Comparison of ENCODE assay signal across 1 cellular context in the genomic region with DNA sequence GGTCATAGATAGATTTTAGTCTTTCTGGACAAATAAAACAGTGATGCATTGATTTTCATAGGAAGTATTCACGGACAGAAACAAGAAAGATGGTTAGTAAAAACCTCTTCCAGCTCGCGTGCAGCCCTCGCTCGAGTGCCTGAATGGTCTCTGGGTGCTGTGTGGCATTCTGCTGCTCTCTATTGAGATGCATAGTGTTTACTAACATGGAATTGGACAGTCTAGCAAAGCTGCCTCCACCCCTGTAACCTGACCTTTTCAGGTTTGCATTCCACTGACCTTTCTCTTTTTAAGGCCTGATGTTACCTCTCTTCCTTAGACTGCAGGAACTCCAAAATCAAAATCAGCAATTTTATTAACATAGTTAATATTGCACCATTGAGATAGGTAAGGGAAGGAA.
TF ChIP-seq lines count a peak whose summit lies in the region.

No MANE protein-coding gene starts in this region.

TF ChIP-seq in WTC11, 78 proteins besides CTCF, POLR2A, EP300 and RAD21 (continued from another document):
- TF ChIP-seq, protein P1, sequence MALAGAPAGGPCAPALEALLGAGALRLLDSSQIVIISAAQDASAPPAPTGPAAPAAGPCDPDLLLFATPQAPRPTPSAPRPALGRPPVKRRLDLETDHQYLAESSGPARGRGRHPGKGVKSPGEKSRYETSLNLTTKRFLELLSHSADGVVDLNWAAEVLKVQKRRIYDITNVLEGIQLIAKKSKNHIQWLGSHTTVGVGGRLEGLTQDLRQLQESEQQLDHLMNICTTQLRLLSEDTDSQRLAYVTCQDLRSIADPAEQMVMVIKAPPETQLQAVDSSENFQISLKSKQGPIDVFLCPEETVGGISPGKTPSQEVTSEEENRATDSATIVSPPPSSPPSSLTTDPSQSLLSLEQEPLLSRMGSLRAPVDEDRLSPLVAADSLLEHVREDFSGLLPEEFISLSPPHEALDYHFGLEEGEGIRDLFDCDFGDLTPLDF (CRISPR knock-in tag; IDR thresholded peaks at IDR 0.05): no peak
- TF ChIP-seq CREB1 (CRISPR knock-in tag; IDR thresholded peaks at IDR 0.05): no peak
- TF ChIP-seq ZNF219 (CRISPR knock-in tag; IDR thresholded peaks at IDR 0.05; ENCODE audit: borderline replicate concordance): no peak
- no peak for TF ChIP-seq SMAD3 (CRISPR knock-in tag; IDR thresholded peaks at IDR 0.05; ENCODE audit: borderline replicate concordance)
- TF ChIP-seq, protein P2, sequence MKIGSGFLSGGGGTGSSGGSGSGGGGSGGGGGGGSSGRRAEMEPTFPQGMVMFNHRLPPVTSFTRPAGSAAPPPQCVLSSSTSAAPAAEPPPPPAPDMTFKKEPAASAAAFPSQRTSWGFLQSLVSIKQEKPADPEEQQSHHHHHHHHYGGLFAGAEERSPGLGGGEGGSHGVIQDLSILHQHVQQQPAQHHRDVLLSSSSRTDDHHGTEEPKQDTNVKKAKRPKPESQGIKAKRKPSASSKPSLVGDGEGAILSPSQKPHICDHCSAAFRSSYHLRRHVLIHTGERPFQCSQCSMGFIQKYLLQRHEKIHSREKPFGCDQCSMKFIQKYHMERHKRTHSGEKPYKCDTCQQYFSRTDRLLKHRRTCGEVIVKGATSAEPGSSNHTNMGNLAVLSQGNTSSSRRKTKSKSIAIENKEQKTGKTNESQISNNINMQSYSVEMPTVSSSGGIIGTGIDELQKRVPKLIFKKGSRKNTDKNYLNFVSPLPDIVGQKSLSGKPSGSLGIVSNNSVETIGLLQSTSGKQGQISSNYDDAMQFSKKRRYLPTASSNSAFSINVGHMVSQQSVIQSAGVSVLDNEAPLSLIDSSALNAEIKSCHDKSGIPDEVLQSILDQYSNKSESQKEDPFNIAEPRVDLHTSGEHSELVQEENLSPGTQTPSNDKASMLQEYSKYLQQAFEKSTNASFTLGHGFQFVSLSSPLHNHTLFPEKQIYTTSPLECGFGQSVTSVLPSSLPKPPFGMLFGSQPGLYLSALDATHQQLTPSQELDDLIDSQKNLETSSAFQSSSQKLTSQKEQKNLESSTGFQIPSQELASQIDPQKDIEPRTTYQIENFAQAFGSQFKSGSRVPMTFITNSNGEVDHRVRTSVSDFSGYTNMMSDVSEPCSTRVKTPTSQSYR (CRISPR knock-in tag; IDR thresholded peaks at IDR 0.05): no peak
- TF ChIP-seq ZNF263 (CRISPR knock-in tag; IDR thresholded peaks at IDR 0.05; ENCODE audit: low read depth): no peak
- TF ChIP-seq CBFB (CRISPR knock-in tag; IDR thresholded peaks at IDR 0.05; ENCODE audit: low read depth): no peak
- TF ChIP-seq FOXP1 (CRISPR knock-in tag; IDR thresholded peaks at IDR 0.05; ENCODE audit: borderline replicate concordance): no peak
- TF ChIP-seq, protein P3, sequence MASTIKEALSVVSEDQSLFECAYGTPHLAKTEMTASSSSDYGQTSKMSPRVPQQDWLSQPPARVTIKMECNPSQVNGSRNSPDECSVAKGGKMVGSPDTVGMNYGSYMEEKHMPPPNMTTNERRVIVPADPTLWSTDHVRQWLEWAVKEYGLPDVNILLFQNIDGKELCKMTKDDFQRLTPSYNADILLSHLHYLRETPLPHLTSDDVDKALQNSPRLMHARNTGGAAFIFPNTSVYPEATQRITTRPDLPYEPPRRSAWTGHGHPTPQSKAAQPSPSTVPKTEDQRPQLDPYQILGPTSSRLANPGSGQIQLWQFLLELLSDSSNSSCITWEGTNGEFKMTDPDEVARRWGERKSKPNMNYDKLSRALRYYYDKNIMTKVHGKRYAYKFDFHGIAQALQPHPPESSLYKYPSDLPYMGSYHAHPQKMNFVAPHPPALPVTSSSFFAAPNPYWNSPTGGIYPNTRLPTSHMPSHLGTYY (CRISPR knock-in tag; IDR thresholded peaks at IDR 0.05): no peak
- TF ChIP-seq KAT7 (CRISPR knock-in tag; IDR thresholded peaks at IDR 0.05; ENCODE audit: borderline replicate concordance): no peak
- TF ChIP-seq ZNF416 (CRISPR knock-in tag; IDR thresholded peaks at IDR 0.05): no peak
- TF ChIP-seq, protein P4, sequence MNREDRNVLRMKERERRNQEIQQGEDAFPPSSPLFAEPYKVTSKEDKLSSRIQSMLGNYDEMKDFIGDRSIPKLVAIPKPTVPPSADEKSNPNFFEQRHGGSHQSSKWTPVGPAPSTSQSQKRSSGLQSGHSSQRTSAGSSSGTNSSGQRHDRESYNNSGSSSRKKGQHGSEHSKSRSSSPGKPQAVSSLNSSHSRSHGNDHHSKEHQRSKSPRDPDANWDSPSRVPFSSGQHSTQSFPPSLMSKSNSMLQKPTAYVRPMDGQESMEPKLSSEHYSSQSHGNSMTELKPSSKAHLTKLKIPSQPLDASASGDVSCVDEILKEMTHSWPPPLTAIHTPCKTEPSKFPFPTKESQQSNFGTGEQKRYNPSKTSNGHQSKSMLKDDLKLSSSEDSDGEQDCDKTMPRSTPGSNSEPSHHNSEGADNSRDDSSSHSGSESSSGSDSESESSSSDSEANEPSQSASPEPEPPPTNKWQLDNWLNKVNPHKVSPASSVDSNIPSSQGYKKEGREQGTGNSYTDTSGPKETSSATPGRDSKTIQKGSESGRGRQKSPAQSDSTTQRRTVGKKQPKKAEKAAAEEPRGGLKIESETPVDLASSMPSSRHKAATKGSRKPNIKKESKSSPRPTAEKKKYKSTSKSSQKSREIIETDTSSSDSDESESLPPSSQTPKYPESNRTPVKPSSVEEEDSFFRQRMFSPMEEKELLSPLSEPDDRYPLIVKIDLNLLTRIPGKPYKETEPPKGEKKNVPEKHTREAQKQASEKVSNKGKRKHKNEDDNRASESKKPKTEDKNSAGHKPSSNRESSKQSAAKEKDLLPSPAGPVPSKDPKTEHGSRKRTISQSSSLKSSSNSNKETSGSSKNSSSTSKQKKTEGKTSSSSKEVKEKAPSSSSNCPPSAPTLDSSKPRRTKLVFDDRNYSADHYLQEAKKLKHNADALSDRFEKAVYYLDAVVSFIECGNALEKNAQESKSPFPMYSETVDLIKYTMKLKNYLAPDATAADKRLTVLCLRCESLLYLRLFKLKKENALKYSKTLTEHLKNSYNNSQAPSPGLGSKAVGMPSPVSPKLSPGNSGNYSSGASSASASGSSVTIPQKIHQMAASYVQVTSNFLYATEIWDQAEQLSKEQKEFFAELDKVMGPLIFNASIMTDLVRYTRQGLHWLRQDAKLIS (CRISPR knock-in tag; IDR thresholded peaks at IDR 0.05; ENCODE audit: borderline replicate concordance): no peak
